ENCODE assay signal across 25 cellular contexts in genomic region chr6:131004387-131004755, GRCh38. TPM values are rescaled to one million over a fixed set of nuclear protein-coding genes. Genes with fewer than 3 reads are reported as not detected.
DNase-seq lines count a peak whose midpoint lies in the region; ATAC-seq, FAIRE-seq and TF ChIP-seq lines count a peak whose summit lies in the region.
"Had no signal": no experiment of that assay in that cellular context is flagged by ENCODE, and none has a peak within 500 bp of the region (broad histone marks: within the 10 kb centered on the region; RNA-seq: fewer than 3 reads in every experiment).

No MANE protein-coding gene starts in this region.

- H3K9me2 ChIP-seq in hepatocyte (replicated peaks; ENCODE audit: insufficient read depth), result no peaks in the 10 kb centered on the region

- H3K79me2 ChIP-seq in K562 (ENCODE audit: control insufficient read depth, insufficient read depth, low read length) (peaks cover 32% of the 10 kb centered on the region), hepatocyte (peaks cover 77% of the 10 kb centered on the region)

- H3K27ac ChIP-seq in BLaER1, result no peak overlapping the region
- no peak overlapping the region for H3K27ac ChIP-seq in K562 (ENCODE audit: extremely low read depth, low read depth, low read length)
- peak overlapping the region; percentile 5 for H3K27ac ChIP-seq in hepatocyte
- no peak overlapping the region for H3K27ac ChIP-seq in CD4-positive, alpha-beta memory T cell (ENCODE audit: low read depth, low read length)
- no peak overlapping the region for H3K27ac ChIP-seq in ascending aorta

- DNase-seq in K562 (ENCODE audit: extremely low read depth in 1 of 4, low spot score in 3 of 4) (no peak), hepatocyte (ENCODE audit: low spot score) (no peak), sciatic nerve (ENCODE audit: low spot score) (no peak), iPS-NIHi11 (ENCODE audit: low spot score) (no peak), hippocampal formation (lab: John Stamatoyannopoulos, UW) (no peak), ascending aorta (ENCODE audit: low spot score in 2 of 2) (no peak)
- no peak for DNase-seq in CD4-positive, alpha-beta memory T cell
- DNase-seq: BE2C; Calu3; CD8-positive, alpha-beta T cell; GF-D8; HCEC 1CT; Kasumi-1; MG63; NCI-H1048; NCI-H146; NCI-H2029 treated with DMSO at 0.1 percent for 48 hours; NCI-H2171; NCI-H446; SIG-M5 had no signal

- BruUV-seq in K562 (replicated peaks; lab: Mats Ljungman, UMichigan), result no TSS peak

- no peak for TF ChIP-seq EP300 in K562 (IDR thresholded peaks at IDR 0.05; ENCODE audit: low read length)

- no peak for TF ChIP-seq POLR2A in K562 (conservative IDR thresholded peaks at IDR 0.05)

- no peak overlapping the region for H3K4me3 ChIP-seq in BLaER1
- H3K4me3 ChIP-seq in K562, result no peak overlapping the region
- no peak overlapping the region for H3K4me3 ChIP-seq in hepatocyte
- no peak overlapping the region for H3K4me3 ChIP-seq in CD4-positive, alpha-beta memory T cell (ENCODE audit: low read length in 2 of 2)
- H3K4me3 ChIP-seq in ascending aorta, result no peak overlapping the region
- H3K4me3 ChIP-seq: MG63 had no signal

- H3K27me3 ChIP-seq in BLaER1 (no peaks in the 10 kb centered on the region), K562 (ENCODE audit: control insufficient read depth in 2 of 2, insufficient read depth in 2 of 2, low read length in 2 of 2) (no peaks in the 10 kb centered on the region), hepatocyte (no peaks in the 10 kb centered on the region), ascending aorta (no peaks in the 10 kb centered on the region)
- H3K27me3 ChIP-seq in CD4-positive, alpha-beta memory T cell (ENCODE audit: insufficient read depth, low read length), result no peaks in the 10 kb centered on the region
- H3K27me3 ChIP-seq: BE2C, MG63 had no signal

- peak overlapping the region; percentile 6; the same call in 1 of the 2 replicates for H3K4me2 ChIP-seq in BLaER1
- no peak overlapping the region for H3K4me2 ChIP-seq in K562 (ENCODE audit: insufficient read depth, low read length)
- no peak overlapping the region for H3K4me2 ChIP-seq in hepatocyte

- H3K4me1 Mint-ChIP-seq in CD4-positive, alpha-beta memory T cell, result peaks cover 0 to 5% (median 2%) of the 10 kb centered on the region in 4 donors

- H3K27me3 Mint-ChIP-seq in CD4-positive, alpha-beta memory T cell, result no peaks in the 10 kb centered on the region
- H3K27me3 Mint-ChIP-seq: IgD-negative memory B cell had no signal

- H3K9ac ChIP-seq in BLaER1 (no peak overlapping the region), K562 (ENCODE audit: insufficient read depth in 1 of 2, low read depth in 2 of 2, low read length in 2 of 2) (no peak overlapping the region)

- ATAC-seq in K562 (peak; percentile 11; the same call in 2 of the 3 replicates), sciatic nerve (peak; percentile 11)
- ATAC-seq: CD8-positive, alpha-beta T cell had no signal

- H3K36me3 ChIP-seq in BLaER1 (peaks cover 27% of the 10 kb centered on the region), K562 (ENCODE audit: control insufficient read depth, insufficient read depth, low read length) (no peaks in the 10 kb centered on the region), hepatocyte (replicated peaks; ENCODE audit: insufficient read depth, low read depth) (no peaks in the 10 kb centered on the region), ascending aorta (no peaks in the 10 kb centered on the region)
- no peaks in the 10 kb centered on the region for H3K36me3 ChIP-seq in CD4-positive, alpha-beta memory T cell (ENCODE audit: insufficient read depth, low read length)
- H3K36me3 ChIP-seq: BE2C had no signal

- WGBS in K562 (ENCODE audit: insufficient coverage, low coverage, missing lambda C conversion rate), result 23% methylated on average over 1 of the region's 1 CpG
- WGBS in hepatocyte (ENCODE audit: low lambda C conversion rate, missing lambda C conversion rate), result 59% methylated on average over 1 of the region's 1 CpG

- H3K9me3 ChIP-seq in BLaER1 (peaks cover 35% of the 10 kb centered on the region), K562 (replicated peaks; ENCODE audit: control insufficient read depth, insufficient read depth, low read depth, low read length) (peaks cover 1% of the 10 kb centered on the region; the same call in 1 of the 2 replicates), hepatocyte (ENCODE audit: low read depth) (peaks cover 12% of the 10 kb centered on the region), ascending aorta (peaks cover 0 to 11% of the 10 kb centered on the region in 2 donors)
- peaks cover 0 to 4% of the 10 kb centered on the region in 2 donors for H3K9me3 ChIP-seq in CD4-positive, alpha-beta memory T cell (ENCODE audit: control insufficient read depth in 1 of 2, low read length in 2 of 2)
- H3K9me3 ChIP-seq: BE2C had no signal

- in situ Hi-C loops in K562 (cut with MboI), result no loop called here

- peaks cover 0 to 31% (median 24%) of the 10 kb centered on the region in 8 donors for H3K9me3 Mint-ChIP-seq in CD4-positive, alpha-beta memory T cell

- no peak overlapping the region for H2AFZ ChIP-seq in K562 (ENCODE audit: low read depth, low read length)
- H2AFZ ChIP-seq in hepatocyte, result no peak overlapping the region

- peaks cover 28% of the 10 kb centered on the region for H4K20me1 ChIP-seq in BLaER1
- no peaks in the 10 kb centered on the region for H4K20me1 ChIP-seq in K562 (replicated peaks; ENCODE audit: control insufficient read depth, insufficient read depth, low read length)
- no peaks in the 10 kb centered on the region for H4K20me1 ChIP-seq in hepatocyte (ENCODE audit: insufficient read depth, poor library complexity, severe bottlenecking)

- no peak for TF ChIP-seq CTCF in K562 (IDR thresholded peaks at IDR 0.05 in 2 of 3, conservative IDR thresholded peaks at IDR 0.05 in 1 of 3; ENCODE audit: insufficient read depth in 2 of 3, low read depth in 1 of 3, low read length in 3 of 3)
- no peak for TF ChIP-seq CTCF in hepatocyte (IDR thresholded peaks at IDR 0.05; ENCODE audit: poor library complexity)
- no peak for TF ChIP-seq CTCF in ascending aorta (IDR thresholded peaks at IDR 0.05)

- CTCF ChIA-PET in K562 (lab: Yijun Ruan, JAX; ENCODE audit: low intra/inter-chr PET ratio), result no interaction called here
- CTCF ChIA-PET in CD4-positive, alpha-beta memory T cell (lab: Charles Lee; ENCODE audit: partially characterized antibody), result no interaction called here

- no peak for FAIRE-seq in K562 (lab: Jason Lieb, UNC)
- FAIRE-seq: A204.1, GM19239, HTR-8/SVneo had no signal

- H3K36me3 Mint-ChIP-seq in CD4-positive, alpha-beta memory T cell, result peaks cover 8 to 20% of the 10 kb centered on the region in 2 donors

- POLR2A ChIA-PET in K562 (lab: Yijun Ruan, JAX), result interaction anchor here (1.0 to 1.1 kb wide), 2 partner anchors 12 to 13 kb away, joined by 3 to 4 read pairs; no protein-coding TSS in a partner anchor
- POLR2A ChIA-PET in CD4-positive, alpha-beta memory T cell (lab: Charles Lee; ENCODE audit: partially characterized antibody), result no interaction called here

- H3K27ac Mint-ChIP-seq in CD4-positive, alpha-beta memory T cell, result no peak overlapping the region
- H3K27ac Mint-ChIP-seq: CD8-positive, alpha-beta T cell; IgD-negative memory B cell had no signal

- H3K4me1 ChIP-seq in BLaER1 (peaks cover 14% of the 10 kb centered on the region), K562 (replicated peaks in 1 of 2; ENCODE audit: control insufficient read depth in 2 of 2, insufficient read depth in 2 of 2, low read length in 2 of 2) (peaks cover 0 to 9% of the 10 kb centered on the region in 2 experiments; a peak in 3 of 5 replicates), hepatocyte (ENCODE audit: insufficient read depth) (peaks cover 61% of the 10 kb centered on the region), ascending aorta (peaks cover 0 to 14% of the 10 kb centered on the region in 2 donors)
- H3K4me1 ChIP-seq in CD4-positive, alpha-beta memory T cell (ENCODE audit: insufficient read depth, low read length), result no peaks in the 10 kb centered on the region
- H3K4me1 ChIP-seq: BE2C had no signal

- no peaks in the 10 kb centered on the region for H3K9me1 ChIP-seq in K562 (ENCODE audit: control insufficient read depth, insufficient read depth, low read length)

- no peak overlapping the region for H3K4me3 Mint-ChIP-seq in CD4-positive, alpha-beta memory T cell
- H3K4me3 Mint-ChIP-seq: CD8-positive, alpha-beta T cell; IgD-negative memory B cell had no signal

- intact Hi-C loops in K562 (cut with micrococcal nuclease), result no loop called here
- intact Hi-C loops in sciatic nerve (cut with DNase I), result no loop called here
- intact Hi-C loops in CD4-positive, alpha-beta memory T cell (cut with micrococcal nuclease), result no loop called here
- intact Hi-C loops in ascending aorta (cut with DNase I), result loop anchor here (5.0 kb wide), 1 partner anchor 58 kb away; the partner anchor contains the start of gene EPB41L2

- no peak for TF ChIP-seq RAD21 in K562 (CRISPR knock-in tag; conservative IDR thresholded peaks at IDR 0.05 in 1 of 2, IDR thresholded peaks at IDR 0.05 in 1 of 2)

RNA-seq across cellular contexts. Expression of gene EPB41L2, which starts 58.7 kb away (rescaled TPM):
- total RNA-seq in K562 (2011; cell fraction: chromatin; rRNA removed; ENCODE audit: low replicate concordance), result 25.7 and 90.9 TPM in 2 replicates
- 7.8 and 13.9 TPM in 2 replicates for total RNA-seq in K562 (2011; cell fraction: nucleolus; rRNA removed)
- total RNA-seq in K562 (2011; cell fraction: nucleoplasm; rRNA removed), result 39.1 and 61.2 TPM in 2 replicates
- 23.9 and 25.8 TPM in 2 replicates for total RNA-seq in K562 (2014; rRNA removed)
- 26.5 and 35.5 TPM in 2 replicates for total RNA-seq in K562 (2014; rRNA removed; fragmentation: Illumina TruSeq; extraction: Trizol)
- 18.3 and 23.5 TPM in 2 replicates for total RNA-seq in K562 (2015; rRNA removed; fragmentation: Illumina TruSeq; extraction: Trizol)
- total RNA-seq in K562 (2021), result 31.1 and 32.6 TPM in 2 replicates
- 20.5 and 20.9 TPM in 2 replicates for polyA plus RNA-seq in K562 (2011; rRNA removed)
- polyA plus RNA-seq in K562 (2011; cell fraction: cytosol; rRNA removed), result 10.6 and 21.0 TPM in 2 replicates
- polyA plus RNA-seq in K562 (2011; cell fraction: nucleus; rRNA removed), result 25.7 and 33.2 TPM in 2 replicates
- polyA plus RNA-seq in K562 (2012), result 24.5 and 40.7 TPM in 2 replicates
- polyA plus RNA-seq in K562 (2014; fragmentation: Illumina TruSeq; extraction: Trizol), result 53.6 and 54.5 TPM in 2 replicates
- 10 to 100 TPM in 1 of 2 experiments, 1 to 10 TPM in 1; 5.1 to 12.2 TPM for polyA plus RNA-seq in K562 (2014; fragmentation: Nextera tagmentation; extraction: Ambion mirVana)
- 22.7 and 25.0 TPM in 2 replicates for polyA plus RNA-seq in K562 (2014; rRNA removed)
- polyA minus RNA-seq in K562 (2011; rRNA and poly(A)+ RNA removed), result 34.2 and 38.4 TPM in 2 replicates
- polyA minus RNA-seq in K562 (2011; cell fraction: cytosol; rRNA and poly(A)+ RNA removed), result 15.0 and 19.6 TPM in 2 replicates
- 22.5 and 41.9 TPM in 2 replicates for polyA minus RNA-seq in K562 (2011; cell fraction: nucleus; rRNA and poly(A)+ RNA removed)
- 35.8 and 45.5 TPM in 2 replicates for total RNA-seq in hepatocyte
- polyA plus RNA-seq in hepatocyte, result 21.6 and 27.4 TPM in 2 replicates
- total RNA-seq in sciatic nerve, result 889 TPM
- total RNA-seq in CD4-positive, alpha-beta memory T cell, result 10 to 100 TPM; 18.4 to 24.3 TPM
- polyA plus RNA-seq in CD4-positive, alpha-beta memory T cell, result 1 to 10 TPM; 3.3 to 7.0 TPM
- 163 TPM for total RNA-seq in ascending aorta
